Comparison of ENCODE assay signal across 11 cellular contexts in genomic region chr13:50244355-50244912, GRCh38.
DNase-seq lines count a peak whose midpoint lies in the region; ATAC-seq and TF ChIP-seq lines count a peak whose summit lies in the region.
"Had no signal": no experiment of that assay in that cellular context is flagged by ENCODE, and none has a peak within 500 bp of the region (broad histone marks: within the 10 kb centered on the region; RNA-seq: fewer than 3 reads in every experiment).

No MANE protein-coding gene starts in this region.

- POLR2A ChIA-PET in A673 (lab: Charles Lee; ENCODE audit: low non-redundant PET), result no interaction called here

- ATAC-seq in HG02798 (IDR thresholded peaks at IDR 0.05; ENCODE audit: poor library complexity, unreplicated experiment) (peak; percentile 2), GM21723 (IDR thresholded peaks at IDR 0.05; ENCODE audit: unreplicated experiment) (no peak)
- ATAC-seq in activated naive CD8-positive, alpha-beta T cell treated with anti-CD3 and anti-CD28 coated beads, Interleukin-2, amount 50 U/mL, for 24 hours, result no peak
- ATAC-seq: WTC11 had no signal

- TF ChIP-seq CTCF in A673 (conservative IDR thresholded peaks at IDR 0.05; ENCODE audit: low read depth, low read length), result no peak

- H3K4me3 Mint-ChIP-seq in T-helper 1 cell treated with Interleukin-12 subunit alpha and Interleukin-12 subunit beta and Interleukin-4 antibody, amounts not matched to agents 30 μg/mL and 1 μg/mL, for 36 hours, result no peak overlapping the region
- no peak overlapping the region for H3K4me3 Mint-ChIP-seq in activated naive CD8-positive, alpha-beta T cell treated with anti-CD3 and anti-CD28 coated beads, Interleukin-2, amount 50 U/mL, for 24 hours
- H3K4me3 Mint-ChIP-seq: WTC11 had no signal

- H3K4me1 ChIP-seq in skeletal muscle satellite cell (ENCODE audit: control insufficient read depth, insufficient read depth, low read length) (peaks cover 15% of the 10 kb centered on the region), A673 (ENCODE audit: insufficient read depth, low read length, poor library complexity, severe bottlenecking) (no peaks in the 10 kb centered on the region)

- H3K9me3 ChIP-seq in skeletal muscle satellite cell (replicated peaks; ENCODE audit: low read length) (peaks cover 2% of the 10 kb centered on the region), A673 (ENCODE audit: low read depth, low read length, poor library complexity, severe bottlenecking) (no peaks in the 10 kb centered on the region)

- no peaks in the 10 kb centered on the region for H3K9me3 Mint-ChIP-seq in T-helper 1 cell treated with Interleukin-12 subunit alpha and Interleukin-12 subunit beta and Interleukin-4 antibody, amounts not matched to agents 30 μg/mL and 1 μg/mL, for 36 hours
- H3K9me3 Mint-ChIP-seq in activated naive CD8-positive, alpha-beta T cell treated with anti-CD3 and anti-CD28 coated beads, Interleukin-2, amount 50 U/mL, for 24 hours, result no peaks in the 10 kb centered on the region
- H3K9me3 Mint-ChIP-seq: WTC11 had no signal

- intact Hi-C loops in A673 (cut with micrococcal nuclease; ENCODE audit: unreplicated experiment), result no loop called here

- CTCF ChIA-PET in A673 (lab: Charles Lee), result no interaction called here

- no peak overlapping the region for H3K9ac ChIP-seq in skeletal muscle satellite cell (ENCODE audit: low read depth, low read length)

- peaks cover 24% of the 10 kb centered on the region for H3K4me1 Mint-ChIP-seq in T-helper 1 cell treated with Interleukin-12 subunit alpha and Interleukin-12 subunit beta and Interleukin-4 antibody, amounts not matched to agents 30 μg/mL and 1 μg/mL, for 36 hours (ENCODE audit: low read depth)
- H3K4me1 Mint-ChIP-seq in activated naive CD8-positive, alpha-beta T cell treated with anti-CD3 and anti-CD28 coated beads, Interleukin-2, amount 50 U/mL, for 24 hours, result peaks cover 38% of the 10 kb centered on the region

- H3K36me3 ChIP-seq in skeletal muscle satellite cell (ENCODE audit: insufficient read depth, low read length), result no peaks in the 10 kb centered on the region
- H3K36me3 ChIP-seq in A673 (ENCODE audit: insufficient read depth, low read length, poor library complexity, severe bottlenecking), result no peaks in the 10 kb centered on the region

- peak overlapping the region; percentile 28 for H3K4me3 ChIP-seq in skeletal muscle satellite cell (ENCODE audit: low read length)
- H3K4me3 ChIP-seq in A673 (ENCODE audit: low read depth, low read length, poor library complexity, severe bottlenecking), result no peak overlapping the region

- peaks cover 10% of the 10 kb centered on the region for H3K36me3 Mint-ChIP-seq in T-helper 1 cell treated with Interleukin-12 subunit alpha and Interleukin-12 subunit beta and Interleukin-4 antibody, amounts not matched to agents 30 μg/mL and 1 μg/mL, for 36 hours (ENCODE audit: low read depth)
- no peaks in the 10 kb centered on the region for H3K36me3 Mint-ChIP-seq in activated naive CD8-positive, alpha-beta T cell treated with anti-CD3 and anti-CD28 coated beads, Interleukin-2, amount 50 U/mL, for 24 hours (ENCODE audit: low read depth)
- H3K36me3 Mint-ChIP-seq: WTC11 had no signal

- no TSS peak for BruUV-seq in A673 (replicated peaks; lab: Mats Ljungman, UMichigan)

- peak overlapping the region; percentile 32 for H3K4me2 ChIP-seq in skeletal muscle satellite cell (ENCODE audit: low read length)

- H3K27me3 ChIP-seq in skeletal muscle satellite cell (ENCODE audit: control insufficient read depth, insufficient read depth, low read length) (peaks cover 14% of the 10 kb centered on the region), A673 (replicated peaks; ENCODE audit: insufficient read depth, low read depth, low read length, poor library complexity) (no peaks in the 10 kb centered on the region)

- H3K27ac ChIP-seq in A673 (ENCODE audit: low read depth, low read length, poor library complexity, severe bottlenecking), result no peak overlapping the region

- peaks cover 42% of the 10 kb centered on the region for H3K27me3 Mint-ChIP-seq in T-helper 1 cell treated with Interleukin-12 subunit alpha and Interleukin-12 subunit beta and Interleukin-4 antibody, amounts not matched to agents 30 μg/mL and 1 μg/mL, for 36 hours (ENCODE audit: low read depth)
- peaks cover 12% of the 10 kb centered on the region for H3K27me3 Mint-ChIP-seq in activated naive CD8-positive, alpha-beta T cell treated with anti-CD3 and anti-CD28 coated beads, Interleukin-2, amount 50 U/mL, for 24 hours

- H3K27ac Mint-ChIP-seq in T-helper 1 cell treated with Interleukin-12 subunit alpha and Interleukin-12 subunit beta and Interleukin-4 antibody, amounts not matched to agents 30 μg/mL and 1 μg/mL, for 36 hours, result peak overlapping the region; percentile 16
- H3K27ac Mint-ChIP-seq in activated naive CD8-positive, alpha-beta T cell treated with anti-CD3 and anti-CD28 coated beads, Interleukin-2, amount 50 U/mL, for 24 hours, result peak overlapping the region; percentile 83
- H3K27ac Mint-ChIP-seq: WTC11 had no signal

- no peak for DNase-seq in T-helper 1 cell
- DNase-seq in activated naive CD8-positive, alpha-beta T cell treated with anti-CD3 and anti-CD28 coated beads, Interleukin-2, amount 50 U/mL, for 24 hours, result peak; percentile 27
- no peak for DNase-seq in NCI-H1436 treated with DMSO at 0.1 percent for 48 hours (lab: John Stamatoyannopoulos, UW)
- no peak for DNase-seq in A673 (ENCODE audit: low spot score)
- DNase-seq: MM.1S, trophoblast cell had no signal
